In the genomic region with DNA sequence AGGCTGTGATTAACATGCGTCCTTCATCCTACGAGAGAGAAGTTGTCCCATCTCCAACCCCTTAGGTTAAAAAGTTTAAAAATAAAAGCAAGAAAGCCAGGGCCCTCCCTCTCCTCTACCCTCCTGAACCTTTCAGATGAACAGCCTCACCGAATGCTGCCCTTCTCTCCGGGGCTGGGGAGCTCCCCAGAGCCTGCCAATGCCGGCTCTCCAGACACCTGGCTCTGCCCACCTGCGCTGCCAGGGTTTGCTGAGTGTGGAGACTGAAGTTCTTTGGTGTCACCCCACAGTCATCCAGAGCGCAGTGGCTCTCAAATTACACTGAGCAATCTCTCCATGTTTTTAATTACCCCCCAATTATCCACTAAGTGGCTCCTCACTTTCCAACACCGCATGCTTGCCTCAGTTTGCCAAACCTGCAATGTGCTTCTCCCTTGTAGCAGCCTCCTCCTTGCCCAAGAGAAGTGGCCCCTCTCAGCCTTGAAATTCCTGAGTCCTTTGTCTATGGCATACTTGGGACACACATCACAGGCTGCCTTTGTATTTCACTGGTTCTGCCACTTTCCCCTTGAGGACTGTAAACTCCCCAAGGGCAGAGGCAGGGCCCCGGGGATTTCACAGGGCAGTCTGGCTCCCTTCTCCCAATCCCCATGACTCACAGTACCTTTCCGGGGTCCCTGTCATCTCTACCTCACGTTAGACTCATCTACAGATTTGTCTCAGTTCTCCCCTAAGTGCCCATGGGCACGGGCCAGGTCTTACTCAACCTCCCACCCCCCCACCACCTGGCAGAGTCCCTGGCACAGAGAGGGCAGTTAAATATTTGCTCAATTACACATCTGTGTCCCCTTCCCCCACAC, we compare ENCODE assay signal across 8 cellular contexts. TPM values are rescaled to one million over a fixed set of nuclear protein-coding genes. Genes with fewer than 3 reads are reported as not detected.
A peak's percentile ranks its signal among the peaks of the same experiment; 100 is the strongest.
DNase-seq lines count a peak whose midpoint lies in the region; ATAC-seq and TF ChIP-seq lines count a peak whose summit lies in the region.

No MANE protein-coding gene starts in this region.

- H3K27ac ChIP-seq in cardiac muscle cell = peak overlapping the region; percentile 96

- H3K4me3 ChIP-seq in cardiac muscle cell = peak overlapping the region; percentile 54

- no peak for TF ChIP-seq CTCF in cardiac muscle cell (IDR thresholded peaks at IDR 0.05; ENCODE audit: low read depth, low read length)
- no peak for TF ChIP-seq CTCF in brain (conservative IDR thresholded peaks at IDR 0.05)

- peaks cover 10% of the 10 kb centered on the region for H3K36me3 Mint-ChIP-seq in brain

- no peaks in the 10 kb centered on the region for H3K9me3 Mint-ChIP-seq in brain

- H3K27me3 ChIP-seq in cardiac muscle cell = no peaks in the 10 kb centered on the region

- ATAC-seq in sciatic nerve = no peak

- intact Hi-C loops in cardiac septum (cut with DNase I) = loop anchor here (2.0 to 10.0 kb wide), 4 partner anchors 53 to 809 kb away; no protein-coding TSS in a partner anchor
- intact Hi-C loops in sciatic nerve (cut with DNase I) = loop anchor here (5.0 kb wide), 1 partner anchor 43 kb away; no protein-coding TSS in a partner anchor

- peaks cover 16% of the 10 kb centered on the region for H3K4me1 ChIP-seq in cardiac muscle cell (ENCODE audit: low read depth)

- no peaks in the 10 kb centered on the region for H3K36me3 ChIP-seq in cardiac muscle cell

- DNase-seq in cardiac muscle cell (ENCODE audit: low read depth in 1 of 2, low spot score in 1 of 2) = no peak
- no peak for DNase-seq in cardiac septum (ENCODE audit: low spot score)
- peak; percentile 56 for DNase-seq in SW480 (ENCODE audit: low spot score)
- DNase-seq in left kidney (ENCODE audit: low read depth, low spot score) = peak; percentile 62
- DNase-seq in stimulated activated CD4-positive, alpha-beta T cell treated with anti-CD3 and anti-CD28 coated beads, TNF-alpha, amount 100 ng/mL, for 24 hours (ENCODE audit: low read depth in 3 of 3) = peak in 2 of 3 experiments; percentile 53 to 69
- DNase-seq in AML-193 (lab: John Stamatoyannopoulos, UW) = no peak
- DNase-seq in sciatic nerve (ENCODE audit: low spot score) = no peak

- no peaks in the 10 kb centered on the region for H3K9me3 ChIP-seq in cardiac muscle cell (ENCODE audit: low read depth)

- H3K27me3 Mint-ChIP-seq in brain = peaks cover 3% of the 10 kb centered on the region

- peaks cover 38% of the 10 kb centered on the region for H3K4me1 Mint-ChIP-seq in brain

- peak overlapping the region; percentile 87 to 95 (median 94) for H3K4me3 Mint-ChIP-seq in brain

- peak overlapping the region; percentile 74 to 97 (median 89) for H3K27ac Mint-ChIP-seq in brain

RNA-seq across cellular contexts. Expression of a gene that starts 2.0 kb away (rescaled TPM):
- total RNA-seq in cardiac muscle cell (131 and 174 TPM in 2 replicates), cardiac septum (282 TPM), sciatic nerve (973 TPM)
- polyA plus RNA-seq in cardiac muscle cell (88.7 and 98.0 TPM in 2 replicates), brain (ENCODE audit: insufficient read depth, low read depth, low replicate concordance) (236 TPM)

Comparison
In these comparisons a context has a peak if more than half of its experiments do, and no peak if none do; other contexts are left out.
1. DNase-seq: peak in SW480 (single experiment), left kidney (single experiment) and stimulated activated CD4-positive, alpha-beta T cell treated with anti-CD3 and anti-CD28 coated beads, TNF-alpha, amount 100 ng/mL, for 24 hours (2 of 3); none in cardiac muscle cell (0 of 2), cardiac septum (single experiment), AML-193 (0 of 2) and sciatic nerve (single experiment).